In genomic region chr5:137220523-137220927, GRCh38 we compare ENCODE assay signal across 9 cellular contexts.
DNase-seq lines count a peak whose midpoint lies in the region; ATAC-seq and TF ChIP-seq lines count a peak whose summit lies in the region.
"Had no signal": no experiment of that assay in that cellular context is flagged by ENCODE, and none has a peak within 500 bp of the region (broad histone marks: within the 10 kb centered on the region; RNA-seq: fewer than 3 reads in every experiment).

No MANE protein-coding gene starts in this region.

- no peaks in the 10 kb centered on the region for H3K9me3 ChIP-seq in RWPE2 (ENCODE audit: severe bottlenecking)
- no peaks in the 10 kb centered on the region for H3K9me3 ChIP-seq in psoas muscle

- H3K27me3 Mint-ChIP-seq in activated T-helper 2 cell treated with anti-CD3 and anti-CD28 coated beads, Interferon-gamma antibody, Interleukin-2, Interleukin-4, amounts not matched to agents 10 μg/mL and 5 μg/mL and 100 μg/mL, durations not matched to agents 14 hours and 24 hours and 36 hours (ENCODE audit: low read depth), result no peaks in the 10 kb centered on the region

- H3K4me1 ChIP-seq in RWPE2 (ENCODE audit: insufficient read depth, poor library complexity, severe bottlenecking) (peaks cover 17% of the 10 kb centered on the region), psoas muscle (peaks cover 9% of the 10 kb centered on the region)

- no peak overlapping the region for H3K4me3 ChIP-seq in Jurkat, Clone E6-1 (ENCODE audit: low read length)
- no peak overlapping the region for H3K4me3 ChIP-seq in RWPE2 (ENCODE audit: severe bottlenecking)
- H3K4me3 ChIP-seq in fibroblast of mammary gland (ENCODE audit: control insufficient read depth, low read depth, low read length), result no peak overlapping the region
- H3K4me3 ChIP-seq in psoas muscle, result no peak overlapping the region

- H3K27me3 ChIP-seq in RWPE2 (ENCODE audit: insufficient read depth, poor library complexity, severe bottlenecking) (no peaks in the 10 kb centered on the region), psoas muscle (ENCODE audit: insufficient read depth in 3 of 3, low read length in 2 of 3) (peaks cover 0 to 2% (median 0%) of the 10 kb centered on the region in 3 donors)

- H3K27ac ChIP-seq in RWPE2 (ENCODE audit: poor library complexity, severe bottlenecking), result no peak overlapping the region
- H3K27ac ChIP-seq in psoas muscle, result no peak overlapping the region

- WGBS in psoas muscle, 3 donors, result 73 to 77% (median 74%) methylated on average over 3 of the region's 3 CpGs

- no peaks in the 10 kb centered on the region for H3K4me1 Mint-ChIP-seq in activated T-helper 2 cell treated with anti-CD3 and anti-CD28 coated beads, Interferon-gamma antibody, Interleukin-2, Interleukin-4, amounts not matched to agents 10 μg/mL and 5 μg/mL and 100 μg/mL, durations not matched to agents 14 hours and 24 hours and 36 hours (ENCODE audit: low read depth)

- intact Hi-C loops in psoas muscle (cut with DNase I), result no loop called here
- intact Hi-C loops in activated T-helper 2 cell treated with anti-CD3 and anti-CD28 coated beads, Interferon-gamma antibody, Interleukin-2, Interleukin-4, amounts not matched to agents 10 μg/mL and 5 μg/mL and 100 μg/mL, durations not matched to agents 14 hours and 24 hours and 36 hours (cut with micrococcal nuclease), result no loop called here

- peak; percentile 71 for ATAC-seq in GM21576 (IDR thresholded peaks at IDR 0.05; ENCODE audit: unreplicated experiment)
- ATAC-seq in RWPE2 (ENCODE audit: low read depth), result peak; percentile 96
- peak; percentile 87 to 97 (median 93) for ATAC-seq in psoas muscle

- TF ChIP-seq CTCF in GM10266 (IDR thresholded peaks at IDR 0.05; ENCODE audit: control insufficient read depth, insufficient read depth, low read depth, missing control alignments) (peak; percentile 26), RWPE2 (IDR thresholded peaks at IDR 0.05; ENCODE audit: poor library complexity, severe bottlenecking) (peak; percentile 94), fibroblast of mammary gland (conservative IDR thresholded peaks at IDR 0.05; ENCODE audit: control insufficient read depth, insufficient read depth, low read depth, low read length) (peak; percentile 72), psoas muscle (IDR thresholded peaks at IDR 0.05) (peak; percentile 26)

- H3K4me3 Mint-ChIP-seq in activated T-helper 2 cell treated with anti-CD3 and anti-CD28 coated beads, Interferon-gamma antibody, Interleukin-2, Interleukin-4, amounts not matched to agents 10 μg/mL and 5 μg/mL and 100 μg/mL, durations not matched to agents 14 hours and 24 hours and 36 hours (ENCODE audit: low read depth), result no peak overlapping the region
- H3K4me3 Mint-ChIP-seq: activated T-cell treated with anti-CD3 and anti-CD28 coated beads, Interleukin-2, amount 50 U/mL, for 4 hours had no signal

- H3K27ac Mint-ChIP-seq in activated T-helper 2 cell treated with anti-CD3 and anti-CD28 coated beads, Interferon-gamma antibody, Interleukin-2, Interleukin-4, amounts not matched to agents 10 μg/mL and 5 μg/mL and 100 μg/mL, durations not matched to agents 14 hours and 24 hours and 36 hours, result no peak overlapping the region

- H3K36me3 ChIP-seq in RWPE2 (ENCODE audit: low read depth), result no peaks in the 10 kb centered on the region
- H3K36me3 ChIP-seq in psoas muscle (ENCODE audit: insufficient read depth in 1 of 2, low read depth in 1 of 2), result no peaks in the 10 kb centered on the region

- H3K36me3 Mint-ChIP-seq in activated T-helper 2 cell treated with anti-CD3 and anti-CD28 coated beads, Interferon-gamma antibody, Interleukin-2, Interleukin-4, amounts not matched to agents 10 μg/mL and 5 μg/mL and 100 μg/mL, durations not matched to agents 14 hours and 24 hours and 36 hours (ENCODE audit: low read depth), result no peaks in the 10 kb centered on the region

- H3K9me3 Mint-ChIP-seq in activated T-helper 2 cell treated with anti-CD3 and anti-CD28 coated beads, Interferon-gamma antibody, Interleukin-2, Interleukin-4, amounts not matched to agents 10 μg/mL and 5 μg/mL and 100 μg/mL, durations not matched to agents 14 hours and 24 hours and 36 hours, result no peaks in the 10 kb centered on the region
- H3K9me3 Mint-ChIP-seq: activated T-cell treated with anti-CD3 and anti-CD28 coated beads, Interleukin-2, amount 50 U/mL, for 4 hours had no signal

- DNase-seq in GM10266 (ENCODE audit: extremely low spot score), result peak; percentile 37
- DNase-seq in Jurkat, Clone E6-1 (ENCODE audit: low read depth, low spot score), result peak; percentile 18
- no peak for DNase-seq in RWPE2 (ENCODE audit: low spot score)
- peak; percentile 93 for DNase-seq in fibroblast of mammary gland (ENCODE audit: low read depth)
- no peak for DNase-seq in psoas muscle
- no peak for DNase-seq in activated T-helper 2 cell treated with anti-CD3 and anti-CD28 coated beads, Interferon-gamma antibody, Interleukin-2, Interleukin-4, amounts not matched to agents 10 μg/mL and 5 μg/mL and 100 μg/mL, durations not matched to agents 14 hours and 24 hours and 36 hours (ENCODE audit: low spot score)
- DNase-seq in KG1 (lab: John Stamatoyannopoulos, UW), result no peak
- DNase-seq: activated T-cell treated with anti-CD3 and anti-CD28 coated beads, Interleukin-2, amount 50 U/mL, for 4 hours had no signal

Comparison
In these comparisons a context has a peak if more than half of its experiments do, and no peak if none do; other contexts are left out.
1. DNase-seq: peak in GM10266 (single experiment), Jurkat, Clone E6-1 (single experiment) and fibroblast of mammary gland (single experiment); none in RWPE2 (single experiment), psoas muscle (0 of 2), activated T-helper 2 cell treated with anti-CD3 and anti-CD28 coated beads, Interferon-gamma antibody, Interleukin-2, Interleukin-4, amounts not matched to agents 10 μg/mL and 5 μg/mL and 100 μg/mL, durations not matched to agents 14 hours and 24 hours and 36 hours (single experiment) and KG1 (single experiment).
2. CTCF ChIP-seq: peak in every context shown above with its lines; median percentile 94 in RWPE2; 72 in fibroblast of mammary gland; 26 in GM10266; 26 in psoas muscle.
3. Peak in every context shown above with its lines, with median percentiles within 50 percentile points of each other: ATAC-seq.